Comparison of ENCODE assay signal across 8 cellular contexts in the genomic region with DNA sequence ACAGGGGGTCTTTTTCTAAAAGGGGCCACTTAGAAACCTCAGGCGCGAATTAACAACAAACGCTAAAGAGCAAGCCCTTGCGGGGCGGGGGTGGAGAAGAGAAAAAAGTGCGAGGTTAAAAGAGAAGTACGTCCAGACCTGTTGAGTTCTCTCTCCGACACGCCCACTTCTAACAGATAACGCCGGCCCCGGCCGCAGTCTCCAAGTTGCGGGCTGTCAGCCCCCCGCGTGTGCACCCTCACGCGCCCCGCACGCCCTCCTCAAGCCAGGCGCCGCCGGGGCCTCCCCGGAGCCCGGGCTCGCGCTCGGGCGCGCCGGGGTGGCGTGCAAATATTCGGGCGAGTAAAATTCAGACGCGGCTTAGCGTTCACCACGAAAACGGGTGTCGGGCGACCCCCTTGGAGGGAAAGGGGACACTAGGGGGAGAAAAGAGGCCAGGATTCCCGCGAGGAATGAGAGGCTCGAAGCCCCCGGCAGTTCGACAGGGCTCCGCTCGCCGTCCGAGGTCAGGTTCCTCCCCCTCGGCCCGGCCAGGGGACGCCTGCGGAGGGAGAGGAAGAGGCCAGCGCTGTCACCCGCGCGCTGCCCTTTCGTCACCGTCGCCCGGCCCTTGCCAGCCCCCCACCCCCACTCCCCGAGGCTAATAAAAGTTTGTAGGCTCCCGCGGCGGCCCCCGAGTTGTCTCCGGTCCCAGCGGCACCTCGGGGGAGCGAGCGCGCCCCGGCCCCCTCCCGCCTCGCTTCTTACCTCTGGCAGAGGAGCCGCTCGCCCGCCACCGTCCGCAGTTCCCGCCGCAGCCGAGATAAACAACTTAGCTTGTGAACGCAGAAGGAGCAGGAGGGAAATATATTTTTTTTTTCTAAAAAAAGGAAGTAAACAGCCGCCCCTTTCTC. TPM values are rescaled to one million over a fixed set of nuclear protein-coding genes. Genes with fewer than 3 reads are reported as not detected.
DNase-seq lines count a peak whose midpoint lies in the region; ATAC-seq and TF ChIP-seq lines count a peak whose summit lies in the region.

No MANE protein-coding gene starts in this region.

- no peaks in the 10 kb centered on the region; the same call in 1 of the 2 replicates for H3K9me3 ChIP-seq in Panc1 (ENCODE audit: control insufficient read depth, insufficient read depth, low read depth, low read length)
- H3K9me3 ChIP-seq in naive thymus-derived CD4-positive, alpha-beta T cell (ENCODE audit: control insufficient read depth in 2 of 3, low read length in 3 of 3), result no peaks in the 10 kb centered on the region
- H3K9me3 ChIP-seq in stomach smooth muscle (ENCODE audit: control insufficient read depth in 2 of 2, low read length in 2 of 2), result no peaks in the 10 kb centered on the region

- H3K27me3 Mint-ChIP-seq in activated T-helper 2 cell treated with anti-CD3 and anti-CD28 coated beads, Interferon-gamma antibody, Interleukin-2, Interleukin-4, amounts not matched to agents 10 μg/mL and 5 μg/mL and 100 μg/mL, durations not matched to agents 14 hours and 24 hours and 36 hours (ENCODE audit: low read depth), result no peaks in the 10 kb centered on the region
- H3K27me3 Mint-ChIP-seq in naive thymus-derived CD4-positive, alpha-beta T cell, result peaks cover 0 to 2% (median 0%) of the 10 kb centered on the region in 5 donors

- H3K4me1 ChIP-seq in Panc1 (ENCODE audit: control insufficient read depth, insufficient read depth, low read length) (peaks cover 24% of the 10 kb centered on the region), stomach smooth muscle (ENCODE audit: control insufficient read depth, insufficient read depth, low read length) (peaks cover 9% of the 10 kb centered on the region)
- H3K4me1 ChIP-seq in naive thymus-derived CD4-positive, alpha-beta T cell (ENCODE audit: control insufficient read depth in 2 of 2, insufficient read depth in 2 of 2, low read length in 2 of 2), result peaks cover 23 to 30% of the 10 kb centered on the region in 2 donors

- H3K27ac ChIP-seq in Panc1 (ENCODE audit: low read length) (peak overlapping the region; percentile 89), stomach smooth muscle (ENCODE audit: low read length) (peak overlapping the region; percentile 91)
- H3K27ac ChIP-seq in naive thymus-derived CD4-positive, alpha-beta T cell (ENCODE audit: low read depth, low read length), result peak overlapping the region; percentile 91

- peak overlapping the region; percentile 81 for H3K4me3 Mint-ChIP-seq in activated T-helper 2 cell treated with anti-CD3 and anti-CD28 coated beads, Interferon-gamma antibody, Interleukin-2, Interleukin-4, amounts not matched to agents 10 μg/mL and 5 μg/mL and 100 μg/mL, durations not matched to agents 14 hours and 24 hours and 36 hours (ENCODE audit: low read depth)
- peak overlapping the region; percentile 86 to 97 (median 94) for H3K4me3 Mint-ChIP-seq in naive thymus-derived CD4-positive, alpha-beta T cell

- peaks cover 7% of the 10 kb centered on the region for H3K9me3 Mint-ChIP-seq in activated T-helper 2 cell treated with anti-CD3 and anti-CD28 coated beads, Interferon-gamma antibody, Interleukin-2, Interleukin-4, amounts not matched to agents 10 μg/mL and 5 μg/mL and 100 μg/mL, durations not matched to agents 14 hours and 24 hours and 36 hours
- H3K9me3 Mint-ChIP-seq in naive thymus-derived CD4-positive, alpha-beta T cell, result peaks cover 0 to 6% (median 0%) of the 10 kb centered on the region in 11 donors

- intact Hi-C loops in Panc1 (cut with micrococcal nuclease; ENCODE audit: unreplicated experiment), result no loop called here
- intact Hi-C loops in activated T-helper 2 cell treated with anti-CD3 and anti-CD28 coated beads, Interferon-gamma antibody, Interleukin-2, Interleukin-4, amounts not matched to agents 10 μg/mL and 5 μg/mL and 100 μg/mL, durations not matched to agents 14 hours and 24 hours and 36 hours (cut with micrococcal nuclease), result loop anchor here (1.0 to 5.0 kb wide), 7 partner anchors 50 to 770 kb away; partner anchors contain the start of genes KCTD16 and YIPF5
- intact Hi-C loops in naive thymus-derived CD4-positive, alpha-beta T cell (cut with micrococcal nuclease), result loop anchor here (1.0 to 10.0 kb wide), 15 partner anchors 14 to 1788 kb away; partner anchors contain the start of gene DIAPH1 (in 1 of the 2)

- peaks cover 49% of the 10 kb centered on the region for H3K4me1 Mint-ChIP-seq in activated T-helper 2 cell treated with anti-CD3 and anti-CD28 coated beads, Interferon-gamma antibody, Interleukin-2, Interleukin-4, amounts not matched to agents 10 μg/mL and 5 μg/mL and 100 μg/mL, durations not matched to agents 14 hours and 24 hours and 36 hours (ENCODE audit: low read depth)
- peaks cover 30 to 54% (median 47%) of the 10 kb centered on the region in 7 donors for H3K4me1 Mint-ChIP-seq in naive thymus-derived CD4-positive, alpha-beta T cell

- H3K36me3 Mint-ChIP-seq in activated T-helper 2 cell treated with anti-CD3 and anti-CD28 coated beads, Interferon-gamma antibody, Interleukin-2, Interleukin-4, amounts not matched to agents 10 μg/mL and 5 μg/mL and 100 μg/mL, durations not matched to agents 14 hours and 24 hours and 36 hours (ENCODE audit: low read depth), result peaks cover 56% of the 10 kb centered on the region
- H3K36me3 Mint-ChIP-seq in naive thymus-derived CD4-positive, alpha-beta T cell, result peaks cover 4 to 41% (median 23%) of the 10 kb centered on the region in 5 donors

- H3K27me3 ChIP-seq in H7 (ENCODE audit: control insufficient read depth, insufficient read depth, low read length) (peaks cover 24% of the 10 kb centered on the region), Panc1 (ENCODE audit: control insufficient read depth, insufficient read depth, low read length) (no peaks in the 10 kb centered on the region; the same call in 1 of the 2 replicates), stomach smooth muscle (ENCODE audit: control insufficient read depth in 1 of 2, insufficient read depth in 2 of 2, low read length in 2 of 2) (no peaks in the 10 kb centered on the region)
- H3K27me3 ChIP-seq in naive thymus-derived CD4-positive, alpha-beta T cell (ENCODE audit: control insufficient read depth in 2 of 2, insufficient read depth in 2 of 2, low read length in 2 of 2), result no peaks in the 10 kb centered on the region

- DNase-seq in AG09309 (ENCODE audit: low read depth), result no peak
- peak; percentile 71 for DNase-seq in H7
- DNase-seq in Panc1 (ENCODE audit: low read depth, low spot score), result no peak
- DNase-seq in activated T-helper 2 cell treated with anti-CD3 and anti-CD28 coated beads, Interferon-gamma antibody, Interleukin-2, Interleukin-4, amounts not matched to agents 10 μg/mL and 5 μg/mL and 100 μg/mL, durations not matched to agents 14 hours and 24 hours and 36 hours (ENCODE audit: low spot score), result peak; percentile 46
- peak; percentile 32 for DNase-seq in fibroblast of peridontal ligament (ENCODE audit: extremely low read depth)
- peak; percentile 22 to 66 (median 39) for DNase-seq in naive thymus-derived CD4-positive, alpha-beta T cell

- TF ChIP-seq CTCF in AG09309 (IDR thresholded peaks at IDR 0.05; ENCODE audit: control insufficient read depth, insufficient read depth, low read depth, low read length, missing control alignments), result no peak
- no peak for TF ChIP-seq CTCF in Panc1 (IDR thresholded peaks at IDR 0.05)

- in situ Hi-C loops in Panc1 (cut with HindIII; ENCODE audit: low pct_unique_long_range_greater_than_20kb, low sequenced_read_pairs), result no loop called here

- no TSS peak for BruUV-seq in Panc1 (replicated peaks; lab: Mats Ljungman, UMichigan)

- CTCF ChIA-PET in Panc1 (lab: Charles Lee), result no interaction called here
- CTCF ChIA-PET in naive thymus-derived CD4-positive, alpha-beta T cell (lab: Charles Lee), result interaction anchor here (1.2 to 2.8 kb wide), 7 partner anchors 9 to 785 kb away, joined by 3 to 16 read pairs (median 4); no protein-coding TSS in a partner anchor

- POLR2A ChIA-PET in Panc1 (lab: Charles Lee), result interaction anchor here (0.6 kb wide), 1 partner anchor 15 kb away, joined by 10 read pairs; no protein-coding TSS in a partner anchor
- POLR2A ChIA-PET in naive thymus-derived CD4-positive, alpha-beta T cell (lab: Charles Lee), result interaction anchor here (0.6 to 3.0 kb wide), 11 partner anchors 8 to 786 kb away, joined by 3 to 178 read pairs (median 4); partner anchors contain the start of genes KCTD16 and YIPF5

- H3K9ac ChIP-seq in stomach smooth muscle (ENCODE audit: low read length in 2 of 2), result peak overlapping the region; percentile 37 to 82

- peak overlapping the region; percentile 76 for H3K4me3 ChIP-seq in AG09309 (ENCODE audit: control insufficient read depth, low read depth, low read length)
- H3K4me3 ChIP-seq in H7 (ENCODE audit: insufficient read depth, low read depth, low read length), result peak overlapping the region; percentile 80
- H3K4me3 ChIP-seq in Panc1 (ENCODE audit: low read depth in 2 of 2, low read length in 2 of 2), result peak overlapping the region; percentile 91
- peak overlapping the region; percentile 78 for H3K4me3 ChIP-seq in naive thymus-derived CD4-positive, alpha-beta T cell (ENCODE audit: low read length)
- H3K4me3 ChIP-seq in stomach smooth muscle (ENCODE audit: low read length in 2 of 2), result peak overlapping the region; percentile 87 to 89

- H3K27ac Mint-ChIP-seq in activated T-helper 2 cell treated with anti-CD3 and anti-CD28 coated beads, Interferon-gamma antibody, Interleukin-2, Interleukin-4, amounts not matched to agents 10 μg/mL and 5 μg/mL and 100 μg/mL, durations not matched to agents 14 hours and 24 hours and 36 hours, result peak overlapping the region; percentile 60
- H3K27ac Mint-ChIP-seq in naive thymus-derived CD4-positive, alpha-beta T cell, result peak overlapping the region; percentile 67 to 99 (median 88)

- H3K36me3 ChIP-seq in H7 (replicated peaks; ENCODE audit: control insufficient read depth, insufficient read depth, low read length) (no peaks in the 10 kb centered on the region), Panc1 (ENCODE audit: control insufficient read depth, insufficient read depth, low read length) (peaks cover 8% of the 10 kb centered on the region), stomach smooth muscle (ENCODE audit: control insufficient read depth in 2 of 2, insufficient read depth in 2 of 2, low read length in 2 of 2) (peaks cover 4 to 13% of the 10 kb centered on the region in 2 donors)
- H3K36me3 ChIP-seq in naive thymus-derived CD4-positive, alpha-beta T cell (ENCODE audit: control insufficient read depth in 2 of 3, insufficient read depth in 3 of 3, low read length in 3 of 3), result peaks cover 0 to 9% (median 0%) of the 10 kb centered on the region in 3 experiments

- ATAC-seq in Panc1, result 0 out of 2 replicates have a peak, but pooled peaks have one; percentile 13
- ATAC-seq in naive thymus-derived CD4-positive, alpha-beta T cell, result no peak
- no peak for ATAC-seq in HG03460 (IDR thresholded peaks at IDR 0.05; ENCODE audit: unreplicated experiment)

RNA-seq across cellular contexts. Expression of gene NR3C1, which starts 0.8 kb away (rescaled TPM):
- 19.0 and 21.1 TPM in 2 replicates for total RNA-seq in H7 (2014; rRNA removed; shearing (Covaris generic))
- total RNA-seq in Panc1 (2021; ENCODE audit: unreplicated experiment), result 52.6 TPM
- polyA plus RNA-seq in Panc1 (2012; ENCODE audit: insufficient read length), result 15.0 TPM
- 51.3 and 52.0 TPM in 2 replicates for total RNA-seq in activated T-helper 2 cell treated with anti-CD3 and anti-CD28 coated beads, Interferon-gamma antibody, Interleukin-2, Interleukin-4, amounts not matched to agents 10 μg/mL and 5 μg/mL and 100 μg/mL, durations not matched to agents 14 hours and 24 hours and 36 hours
- 100 to 1,000 TPM in 3 of 5 experiments, 10 to 100 TPM in 2; 68.0 to 140 (median 121) TPM for total RNA-seq in naive thymus-derived CD4-positive, alpha-beta T cell
- 10 to 100 TPM; 86.1 to 90.2 TPM for polyA plus RNA-seq in naive thymus-derived CD4-positive, alpha-beta T cell

Comparison
In these comparisons a context has a peak if more than half of its experiments do, and no peak if none do; other contexts are left out.
1. DNase-seq: peak in H7 (single experiment), activated T-helper 2 cell treated with anti-CD3 and anti-CD28 coated beads, Interferon-gamma antibody, Interleukin-2, Interleukin-4, amounts not matched to agents 10 μg/mL and 5 μg/mL and 100 μg/mL, durations not matched to agents 14 hours and 24 hours and 36 hours (single experiment), fibroblast of peridontal ligament (single experiment) and naive thymus-derived CD4-positive, alpha-beta T cell (9 of 9); none in AG09309 (single experiment) and Panc1 (single experiment).
2. Peak in every context shown above with its lines, with median percentiles within 50 percentile points of each other: H3K4me3 ChIP-seq and H3K27ac ChIP-seq.